8 cellular contexts compared by ENCODE assay signal in genomic region chr4:87270144-87270543, GRCh38. TPM values are rescaled to one million over a fixed set of nuclear protein-coding genes. Genes with fewer than 3 reads are reported as not detected.
DNase-seq lines count a peak whose midpoint lies in the region; ATAC-seq and TF ChIP-seq lines count a peak whose summit lies in the region.

No MANE protein-coding gene starts in this region.

- peaks cover 1% of the 10 kb centered on the region; the same call in 1 of the 2 replicates for H3K27me3 Mint-ChIP-seq in H9 (ENCODE audit: low read depth)
- H3K27me3 Mint-ChIP-seq in osteocyte (ENCODE audit: unreplicated experiment), result peaks cover 48% of the 10 kb centered on the region
- H3K27me3 Mint-ChIP-seq in activated CD4-positive, alpha-beta T cell treated with anti-CD3 and anti-CD28 coated beads, Interleukin-2, amount 10 ng/mL, durations not matched to agents 7 days and 5 days, result no peaks in the 10 kb centered on the region

- H2AK5ac ChIP-seq in H9 (ENCODE audit: insufficient read length, low read length), result no peak overlapping the region

- H3K79me1 ChIP-seq in H9 (ENCODE audit: insufficient read depth, low read depth, low read length, poor library complexity, severe bottlenecking), result no peaks in the 10 kb centered on the region

- H3K23ac ChIP-seq in H9 (ENCODE audit: insufficient read length, low read depth, low read length), result no peak overlapping the region

- no peak overlapping the region for H2BK12ac ChIP-seq in H9 (ENCODE audit: insufficient read length, low read depth, low read length)

- H2BK15ac ChIP-seq in H9 (ENCODE audit: low read depth, low read length), result no peak overlapping the region

- H4K8ac ChIP-seq in H9 (replicated peaks; ENCODE audit: insufficient read length, low read depth, low read length), result no peak overlapping the region

- H2BK5ac ChIP-seq in H9 (ENCODE audit: insufficient read length, low read length), result no peak overlapping the region

- DNase-seq in AG20443 (ENCODE audit: low spot score) (peak; percentile 53), H9 (peak; percentile 28), NT2/D1 (ENCODE audit: low read depth, low spot score) (peak; percentile 11), epidermal melanocyte (ENCODE audit: insufficient read length, low spot score) (peak; percentile 64), osteocyte (ENCODE audit: extremely low spot score, unreplicated experiment) (no peak), aorta (no peak)
- no peak for DNase-seq in activated CD4-positive, alpha-beta T cell treated with anti-CD3 and anti-CD28 coated beads, Interleukin-2, amount 10 ng/mL, durations not matched to agents 7 days and 5 days
- no peak for DNase-seq in activated T-cell treated with anti-CD3 and anti-CD28 coated beads, Interleukin-2, amount 50 U/mL, for 1 hour

- H3K4me1 ChIP-seq in H9 (ENCODE audit: insufficient read depth, low read length) (no peaks in the 10 kb centered on the region), NT2/D1 (ENCODE audit: insufficient read depth, insufficient read length) (no peaks in the 10 kb centered on the region), aorta (ENCODE audit: control insufficient read depth in 1 of 2, insufficient read depth in 2 of 2, low read length in 2 of 2) (peaks cover 0 to 2% of the 10 kb centered on the region in 2 donors)

- TF ChIP-seq CTCF in H9 (conservative IDR thresholded peaks at IDR 0.05) (peak; percentile 75), osteocyte (IDR thresholded peaks at IDR 0.05) (peak; percentile 72)

- no peaks in the 10 kb centered on the region for H3K36me3 ChIP-seq in NT2/D1 (ENCODE audit: insufficient read depth, insufficient read length, low read length)
- H3K36me3 ChIP-seq in aorta (ENCODE audit: control insufficient read depth in 1 of 2, insufficient read depth in 2 of 2, low read length in 1 of 2), result no peaks in the 10 kb centered on the region

- no peak overlapping the region for H3K14ac ChIP-seq in H9 (ENCODE audit: insufficient read depth, low read length)

- no peak overlapping the region for H3T11ph ChIP-seq in H9 (ENCODE audit: low read length)

- no peak overlapping the region for H2BK120ac ChIP-seq in H9 (ENCODE audit: low read depth, low read length, poor library complexity, severe bottlenecking)

- H3K18ac ChIP-seq in H9 (ENCODE audit: insufficient read length, low read depth, low read length), result no peak overlapping the region

- H3K23me2 ChIP-seq in H9 (ENCODE audit: insufficient read length, low read depth, low read length, poor library complexity, severe bottlenecking), result no peaks in the 10 kb centered on the region

- no peak overlapping the region for H3K9ac ChIP-seq in H9 (ENCODE audit: extremely low read depth, insufficient read length, low read length)
- no peak overlapping the region for H3K9ac ChIP-seq in NT2/D1 (ENCODE audit: insufficient read length, low read depth)

- H4K91ac ChIP-seq in H9 (ENCODE audit: insufficient read length, low read depth, low read length), result no peak overlapping the region

- CTCF ChIA-PET in activated CD4-positive, alpha-beta T cell treated with anti-CD3 and anti-CD28 coated beads, Interleukin-2, amount 10 ng/mL, durations not matched to agents 7 days and 5 days (lab: Charles Lee), result interaction anchor here (0.7 to 0.9 kb wide), 2 partner anchors 66 to 625 kb away, joined by 3 read pairs; no protein-coding TSS in a partner anchor

- no CpG with 5 or more reads among the region's 3 CpGs for WGBS in H9 (ENCODE audit: extremely low coverage, insufficient read length, low lambda C conversion rate)
- 57 to 59% methylated on average over 3 of the region's 3 CpGs for WGBS in aorta, 2 donors

- H3K4me3 ChIP-seq in NT2/D1 (ENCODE audit: insufficient read length, low read depth) (no peak overlapping the region), aorta (ENCODE audit: low read length in 2 of 2) (no peak overlapping the region)

- no peak overlapping the region for H3K27ac ChIP-seq in H9 (ENCODE audit: insufficient read length, low read depth, low read length)
- no peak overlapping the region for H3K27ac ChIP-seq in aorta (ENCODE audit: low read depth in 1 of 2, low read length in 2 of 2)

- no peak overlapping the region for H3K4me2 ChIP-seq in H9 (ENCODE audit: insufficient read depth, insufficient read length, low read length)

- H3K4me1 Mint-ChIP-seq in H9 (peaks cover 3 to 8% of the 10 kb centered on the region in 2 experiments; a peak in 3 of 4 replicates), osteocyte (ENCODE audit: unreplicated experiment) (no peaks in the 10 kb centered on the region)
- no peaks in the 10 kb centered on the region for H3K4me1 Mint-ChIP-seq in activated CD4-positive, alpha-beta T cell treated with anti-CD3 and anti-CD28 coated beads, Interleukin-2, amount 10 ng/mL, durations not matched to agents 7 days and 5 days

- H3K9me3 Mint-ChIP-seq in H9 (no peaks in the 10 kb centered on the region), osteocyte (ENCODE audit: unreplicated experiment) (no peaks in the 10 kb centered on the region)
- H3K9me3 Mint-ChIP-seq in activated CD4-positive, alpha-beta T cell treated with anti-CD3 and anti-CD28 coated beads, Interleukin-2, amount 10 ng/mL, durations not matched to agents 7 days and 5 days, result no peaks in the 10 kb centered on the region

- H3K9me3 ChIP-seq in H9 (ENCODE audit: control insufficient read depth, low read depth, low read length) (no peaks in the 10 kb centered on the region), NT2/D1 (ENCODE audit: insufficient read depth, low read length) (no peaks in the 10 kb centered on the region), aorta (ENCODE audit: control insufficient read depth, low read length) (no peaks in the 10 kb centered on the region)

- H3K4me3 Mint-ChIP-seq in H9 (no peak overlapping the region), osteocyte (ENCODE audit: unreplicated experiment) (no peak overlapping the region)
- H3K4me3 Mint-ChIP-seq in activated CD4-positive, alpha-beta T cell treated with anti-CD3 and anti-CD28 coated beads, Interleukin-2, amount 10 ng/mL, durations not matched to agents 7 days and 5 days, result no peak overlapping the region

- H2BK20ac ChIP-seq in H9 (ENCODE audit: low read depth, low read length, poor library complexity, severe bottlenecking), result no peak overlapping the region

- no peak overlapping the region for H4K5ac ChIP-seq in H9 (ENCODE audit: insufficient read length, low read depth, low read length)

- H3K36me3 Mint-ChIP-seq in H9 (ENCODE audit: insufficient read depth in 1 of 3, low read depth in 3 of 3) (no peaks in the 10 kb centered on the region), osteocyte (ENCODE audit: unreplicated experiment) (no peaks in the 10 kb centered on the region)
- no peaks in the 10 kb centered on the region for H3K36me3 Mint-ChIP-seq in activated CD4-positive, alpha-beta T cell treated with anti-CD3 and anti-CD28 coated beads, Interleukin-2, amount 10 ng/mL, durations not matched to agents 7 days and 5 days (ENCODE audit: low read depth)

- no peak overlapping the region for H3K4ac ChIP-seq in H9 (ENCODE audit: low read depth, low read length)

- H4K20me1 ChIP-seq in H9 (ENCODE audit: control insufficient read depth, insufficient read depth, insufficient read length), result no peaks in the 10 kb centered on the region

- POLR2A ChIA-PET in activated CD4-positive, alpha-beta T cell treated with anti-CD3 and anti-CD28 coated beads, Interleukin-2, amount 10 ng/mL, durations not matched to agents 7 days and 5 days (lab: Charles Lee), result no interaction called here

- ATAC-seq in aorta (ENCODE audit: low FRiP score), result no peak

- no peak overlapping the region for H3K27ac Mint-ChIP-seq in H9
- no peak overlapping the region for H3K27ac Mint-ChIP-seq in osteocyte (ENCODE audit: unreplicated experiment)
- no peak overlapping the region for H3K27ac Mint-ChIP-seq in activated CD4-positive, alpha-beta T cell treated with anti-CD3 and anti-CD28 coated beads, Interleukin-2, amount 10 ng/mL, durations not matched to agents 7 days and 5 days

- H3K79me2 ChIP-seq in H9 (ENCODE audit: insufficient read depth, low read length), result no peaks in the 10 kb centered on the region

- no peak overlapping the region for H3K56ac ChIP-seq in H9 (ENCODE audit: insufficient read length, low read depth, low read length)

- H2AFZ ChIP-seq in H9 (ENCODE audit: low read length), result no peak overlapping the region

- intact Hi-C loops in aorta (cut with DNase I), result loop anchor here in 1 of 2 donors (5.0 kb wide), 1 partner anchor 197 kb away; no protein-coding TSS in a partner anchor

- H3K27me3 ChIP-seq in H9 (ENCODE audit: insufficient read depth, low read length) (no peaks in the 10 kb centered on the region), NT2/D1 (ENCODE audit: insufficient read depth, insufficient read length) (no peaks in the 10 kb centered on the region), aorta (ENCODE audit: control insufficient read depth in 1 of 2, insufficient read depth in 2 of 2, low read length in 1 of 2) (no peaks in the 10 kb centered on the region)

RNA-seq across cellular contexts. Expression of gene KLHL8, which starts 49.7 kb away (rescaled TPM):
- 6.8 and 7.5 TPM in 2 replicates for total RNA-seq in H9 (2021)
- 9.8 and 11.5 TPM in 2 replicates for total RNA-seq in osteocyte
- 10 to 100 TPM in 1 of 2 experiments, 1 to 10 TPM in 1; 9.1 to 10.5 TPM for total RNA-seq in activated CD4-positive, alpha-beta T cell treated with anti-CD3 and anti-CD28 coated beads, Interleukin-2, amount 10 ng/mL, durations not matched to agents 7 days and 5 days
- 10 to 100 TPM; 11.0 to 11.4 TPM for total RNA-seq in aorta
- 1 to 10 TPM; 4.2 to 6.0 TPM for polyA plus RNA-seq in aorta

RNA-seq across cellular contexts. Expression of gene HSD17B13, which starts 52.5 kb away (rescaled TPM):
- total RNA-seq in H9 (2021) (not detected in 2 replicates), osteocyte (0.16 TPM in 1 of 2 replicates, not detected in the other), aorta (1 to 10 TPM in 1 of 2 donors, under 1 TPM in 1; 0.32 to 1.1 TPM)
- total RNA-seq in activated CD4-positive, alpha-beta T cell treated with anti-CD3 and anti-CD28 coated beads, Interleukin-2, amount 10 ng/mL, durations not matched to agents 7 days and 5 days, result under 1 TPM in 1 of 2 experiments, not detected in 1; 0.07 TPM
- under 1 TPM; 0.05 to 0.38 TPM for polyA plus RNA-seq in aorta

Comparison
In these comparisons a context has a peak if more than half of its experiments do, and no peak if none do; other contexts are left out.
1. DNase-seq: peak in AG20443 (single experiment), H9 (single experiment), NT2/D1 (single experiment) and epidermal melanocyte (single experiment); none in osteocyte (single experiment), activated CD4-positive, alpha-beta T cell treated with anti-CD3 and anti-CD28 coated beads, Interleukin-2, amount 10 ng/mL, durations not matched to agents 7 days and 5 days (single experiment), activated T-cell treated with anti-CD3 and anti-CD28 coated beads, Interleukin-2, amount 50 U/mL, for 1 hour (single experiment) and aorta (0 of 2).